In genomic region chr13:50365300-50365682, GRCh38 we compare ENCODE assay signal across 12 cellular contexts.
DNase-seq lines count a peak whose midpoint lies in the region; ATAC-seq, FAIRE-seq and TF ChIP-seq lines count a peak whose summit lies in the region.
"Had no signal": no experiment of that assay in that cellular context is flagged by ENCODE, and none has a peak within 500 bp of the region (broad histone marks: within the 10 kb centered on the region; RNA-seq: fewer than 3 reads in every experiment).

No MANE protein-coding gene starts in this region.

- no peak for TF ChIP-seq CTCF in right lobe of liver (IDR thresholded peaks at IDR 0.05)

- peak overlapping the region; percentile 39 for H3K4me3 ChIP-seq in CD8-positive, alpha-beta memory T cell (ENCODE audit: low read length)
- H3K4me3 ChIP-seq in right lobe of liver, result peak overlapping the region in 1 of 3 donors; percentile 21
- H3K4me3 ChIP-seq: skin epidermis had no signal

- ATAC-seq in HG02798 (IDR thresholded peaks at IDR 0.05; ENCODE audit: poor library complexity, unreplicated experiment), result peak; percentile 3
- ATAC-seq in right lobe of liver, result peak in 2 of 4 donors; percentile 13 to 28
- ATAC-seq in SK-N-SH treated with all-trans-retinoic acid at 6 μM for 48 hours, result no peak

- no peaks in the 10 kb centered on the region for H3K27me3 Mint-ChIP-seq in CD8-positive, alpha-beta memory T cell
- H3K27me3 Mint-ChIP-seq in activated CD4-positive, alpha-beta memory T cell treated with anti-CD3 and anti-CD28 coated beads, Interleukin-2, amount 10 ng/mL, durations not matched to agents 7 days and 5 days, result peaks cover 48% of the 10 kb centered on the region

- peak in 1 of 5 donors; percentile 35 for DNase-seq in CD8-positive, alpha-beta memory T cell
- DNase-seq in activated CD4-positive, alpha-beta memory T cell treated with anti-CD3 and anti-CD28 coated beads, Interleukin-2, amount 10 ng/mL, durations not matched to agents 7 days and 5 days, result no peak
- DNase-seq in right lobe of liver (no peak), HTR-8/SVneo (ENCODE audit: insufficient read length, low spot score) (no peak), NCI-H2029 (lab: John Stamatoyannopoulos, UW) (no peak), NOMO-1 treated with dmso at 0.1 percent for 144 hours (lab: John Stamatoyannopoulos, UW; ENCODE audit: unreplicated experiment) (no peak)
- DNase-seq: Caco-2, NCI-H1417 treated with DMSO at 0.1 percent for 48 hours, SW 1271 had no signal

- 43% methylated on average over 2 of the region's 2 CpGs for WGBS in right lobe of liver (ENCODE audit: insufficient coverage, low coverage, low lambda C conversion rate, missing lambda C conversion rate)

- CTCF ChIA-PET in CD8-positive, alpha-beta memory T cell (lab: Charles Lee), result interaction anchor here (0.9 to 1.4 kb wide), 5 partner anchors 8 to 547 kb away, joined by 3 to 4 read pairs (median 3); no protein-coding TSS in a partner anchor
- CTCF ChIA-PET in activated CD4-positive, alpha-beta memory T cell treated with anti-CD3 and anti-CD28 coated beads, Interleukin-2, amount 10 ng/mL, durations not matched to agents 7 days and 5 days (lab: Charles Lee), result interaction anchor here (1.5 kb wide), 1 partner anchor 704 kb away, joined by 3 read pairs; no protein-coding TSS in a partner anchor

- no peaks in the 10 kb centered on the region for H3K9me3 Mint-ChIP-seq in CD8-positive, alpha-beta memory T cell
- H3K9me3 Mint-ChIP-seq in activated CD4-positive, alpha-beta memory T cell treated with anti-CD3 and anti-CD28 coated beads, Interleukin-2, amount 10 ng/mL, durations not matched to agents 7 days and 5 days, result no peaks in the 10 kb centered on the region

- H3K9me3 ChIP-seq in CD8-positive, alpha-beta memory T cell (ENCODE audit: low read length), result no peaks in the 10 kb centered on the region
- no peaks in the 10 kb centered on the region for H3K9me3 ChIP-seq in right lobe of liver
- H3K9me3 ChIP-seq: Caco-2 had no signal

- FAIRE-seq in HTR-8/SVneo (lab: Jason Lieb, UNC), result no peak

- POLR2A ChIA-PET in CD8-positive, alpha-beta memory T cell (lab: Charles Lee), result interaction anchor here (1.9 kb wide), 1 partner anchor 368 kb away, joined by 13 read pairs; the partner anchor contains the start of gene TRIM13
- POLR2A ChIA-PET in activated CD4-positive, alpha-beta memory T cell treated with anti-CD3 and anti-CD28 coated beads, Interleukin-2, amount 10 ng/mL, durations not matched to agents 7 days and 5 days (lab: Charles Lee), result interaction anchor here (0.7 to 4.2 kb wide), 9 partner anchors 9 to 546 kb away, joined by 3 to 41 read pairs (median 7); partner anchors contain the start of gene TRIM13

- H3K27me3 ChIP-seq in CD8-positive, alpha-beta memory T cell (ENCODE audit: insufficient read depth, low read length, poor library complexity, severe bottlenecking), result no peaks in the 10 kb centered on the region
- H3K27me3 ChIP-seq in right lobe of liver, result no peaks in the 10 kb centered on the region

- peak overlapping the region; percentile 84 to 99 (median 94) for H3K27ac Mint-ChIP-seq in CD8-positive, alpha-beta memory T cell
- peak overlapping the region; percentile 71 for H3K27ac Mint-ChIP-seq in activated CD4-positive, alpha-beta memory T cell treated with anti-CD3 and anti-CD28 coated beads, Interleukin-2, amount 10 ng/mL, durations not matched to agents 7 days and 5 days

- TF ChIP-seq POLR2A in right lobe of liver (IDR thresholded peaks at IDR 0.05), result no peak

- H3K4me1 Mint-ChIP-seq in CD8-positive, alpha-beta memory T cell, result peaks cover 45 to 67% (median 57%) of the 10 kb centered on the region in 3 donors
- peaks cover 42% of the 10 kb centered on the region for H3K4me1 Mint-ChIP-seq in activated CD4-positive, alpha-beta memory T cell treated with anti-CD3 and anti-CD28 coated beads, Interleukin-2, amount 10 ng/mL, durations not matched to agents 7 days and 5 days

- H3K4me3 Mint-ChIP-seq in CD8-positive, alpha-beta memory T cell, result peak overlapping the region; percentile 63 to 87 (median 78)
- H3K4me3 Mint-ChIP-seq in activated CD4-positive, alpha-beta memory T cell treated with anti-CD3 and anti-CD28 coated beads, Interleukin-2, amount 10 ng/mL, durations not matched to agents 7 days and 5 days, result peak overlapping the region; percentile 67

- H3K27ac ChIP-seq in CD8-positive, alpha-beta memory T cell (ENCODE audit: low read depth, low read length), result peak overlapping the region; percentile 69
- peak overlapping the region; percentile 42 to 85 (median 63) for H3K27ac ChIP-seq in right lobe of liver

- H3K36me3 ChIP-seq in CD8-positive, alpha-beta memory T cell (ENCODE audit: insufficient read depth, low read length), result no peaks in the 10 kb centered on the region
- no peaks in the 10 kb centered on the region for H3K36me3 ChIP-seq in right lobe of liver

- H3K4me1 ChIP-seq in CD8-positive, alpha-beta memory T cell (ENCODE audit: insufficient read depth, low read length), result peaks cover 37% of the 10 kb centered on the region
- H3K4me1 ChIP-seq in right lobe of liver, result peaks cover 0 to 19% (median 9%) of the 10 kb centered on the region in 4 donors
- H3K4me1 ChIP-seq: Caco-2 had no signal

- H3K36me3 Mint-ChIP-seq in CD8-positive, alpha-beta memory T cell, result peaks cover 0 to 7% (median 2%) of the 10 kb centered on the region in 3 donors
- H3K36me3 Mint-ChIP-seq in activated CD4-positive, alpha-beta memory T cell treated with anti-CD3 and anti-CD28 coated beads, Interleukin-2, amount 10 ng/mL, durations not matched to agents 7 days and 5 days (ENCODE audit: low read depth), result no peaks in the 10 kb centered on the region

- intact Hi-C loops in right lobe of liver (cut with DNase I), result no loop called here

TF ChIP-seq in SK-N-SH treated with all-trans-retinoic acid at 6 μM for 48 hours, 23 proteins besides CTCF, POLR2A, EP300 and RAD21:
- TF ChIP-seq TCF4 (CRISPR knock-in tag; IDR thresholded peaks at IDR 0.05; ENCODE audit: borderline replicate concordance) (no peak), ESRRG (CRISPR knock-in tag; IDR thresholded peaks at IDR 0.05) (no peak), ISL1 (CRISPR knock-in tag; IDR thresholded peaks at IDR 0.05) (no peak), PPARA (CRISPR knock-in tag; IDR thresholded peaks at IDR 0.05; ENCODE audit: borderline replicate concordance) (no peak), PATZ1 (CRISPR knock-in tag; IDR thresholded peaks at IDR 0.05; ENCODE audit: borderline replicate concordance) (no peak), RARB (CRISPR knock-in tag; IDR thresholded peaks at IDR 0.05) (no peak), CREB5 (CRISPR knock-in tag; IDR thresholded peaks at IDR 0.05; ENCODE audit: low read depth) (no peak), SNAI2 (CRISPR knock-in tag; IDR thresholded peaks at IDR 0.05) (no peak), CSRNP3 (CRISPR knock-in tag; IDR thresholded peaks at IDR 0.05) (no peak), ZNF565 (CRISPR knock-in tag; conservative IDR thresholded peaks at IDR 0.05; ENCODE audit: low read depth) (no peak), ZNF8 (CRISPR knock-in tag; IDR thresholded peaks at IDR 0.05) (no peak), OSR1 (CRISPR knock-in tag; IDR thresholded peaks at IDR 0.05) (no peak)
